1 cellular context compared by ENCODE assay signal in genomic region chr14:71956920-71957563, GRCh38.
A peak's percentile ranks its signal among the peaks of the same experiment; 100 is the strongest.
TF ChIP-seq lines count a peak whose summit lies in the region.

No MANE protein-coding gene starts in this region.

TF ChIP-seq in GM12878, 131 proteins besides CTCF, POLR2A, EP300 and RAD21 (continued from another document and continues in another):
- TF ChIP-seq NFXL1 (IDR thresholded peaks at IDR 0.05; ENCODE audit: borderline replicate concordance) (no peak), MYB (IDR thresholded peaks at IDR 0.05; ENCODE audit: borderline replicate concordance, low read depth, low read length) (no peak), IKZF2 (IDR thresholded peaks at IDR 0.05) (peak; percentile 100), GABPA (IDR thresholded peaks at IDR 0.05; ENCODE audit: low read depth) (no peak), TARDBP (IDR thresholded peaks at IDR 0.05; ENCODE audit: borderline replicate concordance) (no peak; the same call in 1 of the 2 replicates), IRF3 (IDR thresholded peaks at IDR 0.05) (no peak), EED (IDR thresholded peaks at IDR 0.05; ENCODE audit: low read depth) (peak; percentile 100), ZSCAN29 (IDR thresholded peaks at IDR 0.05) (no peak), ATF7 (IDR thresholded peaks at IDR 0.05; ENCODE audit: low read depth) (peak; percentile 91), ZNF622 (IDR thresholded peaks at IDR 0.05) (no peak), NKRF (conservative IDR thresholded peaks at IDR 0.05) (no peak), ASH2L (IDR thresholded peaks at IDR 0.05; ENCODE audit: borderline replicate concordance, low read depth) (no peak), ZNF207 (IDR thresholded peaks at IDR 0.05; ENCODE audit: borderline replicate concordance) (0 out of 2 replicates have a peak, but pooled peaks have one; percentile 36), HSF1 (IDR thresholded peaks at IDR 0.05; ENCODE audit: low read depth, low read length) (no peak), ZBTB11 (CRISPR knock-in tag; IDR thresholded peaks at IDR 0.05) (no peak), ZBTB40 (IDR thresholded peaks at IDR 0.05; ENCODE audit: borderline replicate concordance) (no peak), USF1 (IDR thresholded peaks at IDR 0.05; ENCODE audit: borderline replicate concordance, extremely low read length, insufficient read depth, low read depth, low read length) (no peak), JUND (IDR thresholded peaks at IDR 0.05; ENCODE audit: low read depth, low read length) (peak; percentile 77; the same call in 1 of the 2 replicates), WRNIP1 (IDR thresholded peaks at IDR 0.05; ENCODE audit: borderline replicate concordance, low read depth, low read length) (no peak), GATAD2B (conservative IDR thresholded peaks at IDR 0.05; ENCODE audit: low read depth) (peak; percentile 74; the same call in 1 of the 2 replicates), ZNF217 (IDR thresholded peaks at IDR 0.05) (peak; percentile 71; the same call in 1 of the 2 replicates), PRDM15 (CRISPR knock-in tag; IDR thresholded peaks at IDR 0.05) (no peak), CUX1 (IDR thresholded peaks at IDR 0.05; ENCODE audit: insufficient replicate concordance, low read depth, low read length) (no peak), CEBPB (IDR thresholded peaks at IDR 0.05; ENCODE audit: borderline replicate concordance in 1 of 2, low read depth in 2 of 2, low read length in 2 of 2) (no peak; a peak in 1 of 4 replicates), REST (IDR thresholded peaks at IDR 0.05; ENCODE audit: low read depth, low read length) (no peak)
